In the genomic region with DNA sequence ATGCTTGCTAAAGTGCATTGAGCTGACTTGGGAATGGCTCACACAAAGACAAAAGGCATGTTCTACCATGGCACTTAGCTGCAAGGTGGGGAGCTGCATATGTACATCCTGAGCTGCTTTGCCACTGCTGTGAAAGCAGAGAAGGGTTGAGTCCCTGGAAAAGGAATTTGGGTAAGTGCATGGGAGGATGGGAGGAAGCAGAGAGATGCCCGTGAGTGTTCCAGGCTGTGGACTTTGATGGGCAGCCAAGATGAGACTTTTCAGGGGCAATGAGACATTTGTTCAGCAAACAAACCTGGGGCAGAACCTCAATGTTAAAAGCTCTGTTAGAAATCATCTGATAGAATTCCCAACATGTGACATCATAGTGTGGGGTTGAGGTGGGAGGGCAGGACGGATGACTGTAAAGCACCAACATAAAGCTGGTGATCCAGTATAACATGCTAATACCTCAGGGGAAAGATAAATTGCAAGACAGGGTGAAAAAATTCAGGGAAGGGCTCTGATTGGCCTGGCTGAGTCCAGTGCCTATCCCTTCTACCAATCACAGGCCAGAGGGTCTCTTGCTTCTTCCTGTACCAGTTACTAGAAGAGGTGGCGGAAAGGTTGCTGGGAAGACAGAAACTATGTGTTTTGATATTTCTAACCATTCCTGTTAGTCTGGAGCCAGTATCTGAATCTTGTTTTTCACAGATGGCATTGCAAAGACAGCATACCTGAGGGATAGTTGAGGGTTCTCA, we compare ENCODE assay signal across 21 cellular contexts.
A peak's percentile ranks its signal among the peaks of the same experiment; 100 is the strongest.
DNase-seq lines count a peak whose midpoint lies in the region; ATAC-seq, FAIRE-seq and TF ChIP-seq lines count a peak whose summit lies in the region.
"Had no signal": no experiment of that assay in that cellular context is flagged by ENCODE, and none has a peak within 500 bp of the region (broad histone marks: within the 10 kb centered on the region; RNA-seq: fewer than 3 reads in every experiment).

No MANE protein-coding gene starts in this region.

- H3K4me3 ChIP-seq in CD8-positive, alpha-beta T cell (ENCODE audit: low read depth, low read length), result no peak overlapping the region
- H3K4me3 ChIP-seq in PC-3 (ENCODE audit: low read length) (no peak overlapping the region), bronchial epithelial cell (ENCODE audit: low read depth, low read length) (no peak overlapping the region), neural progenitor cell (no peak overlapping the region)
- H3K4me3 ChIP-seq: BLaER1, MG63 had no signal

- DNase-seq in CD8-positive, alpha-beta T cell, result no peak
- peak; percentile 24 for DNase-seq in PC-3
- DNase-seq in bronchial epithelial cell (ENCODE audit: low read depth), result peak; percentile 50
- no peak for DNase-seq in neural progenitor cell (ENCODE audit: low spot score)
- no peak for DNase-seq in GM12892 (ENCODE audit: insufficient read length)
- no peak for DNase-seq in NCI-H1105 treated with DMSO at 0.1 percent for 48 hours (lab: John Stamatoyannopoulos, UW)
- no peak for DNase-seq in NCI-H2029 treated with DMSO at 0.1 percent for 48 hours (lab: John Stamatoyannopoulos, UW)
- DNase-seq: CD8-positive, alpha-beta memory T cell; HFFc6; IMR-90; Karpas-422; MG63; NCI-H1092 treated with DMSO at 0.1 percent for 48 hours; NCI-H187; NCI-H226; NCI-H524 treated with DMSO at 0.1 percent for 48 hours had no signal

- H2AFZ ChIP-seq in PC-3 (ENCODE audit: low read length) (no peak overlapping the region), neural progenitor cell (replicated peaks) (no peak overlapping the region)

- no peaks in the 10 kb centered on the region for H3F3A ChIP-seq in PC-3 (ENCODE audit: low read length, unreplicated experiment)
- no peaks in the 10 kb centered on the region for H3F3A ChIP-seq in neural progenitor cell (ENCODE audit: low read depth)

- no peaks in the 10 kb centered on the region for H3K9me2 ChIP-seq in PC-3 (replicated peaks; ENCODE audit: low read length)

- no peak for ATAC-seq in CD8-positive, alpha-beta T cell
- ATAC-seq in PC-3, result no peak
- ATAC-seq in HG02759 (IDR thresholded peaks at IDR 0.05; ENCODE audit: unreplicated experiment), result no peak
- ATAC-seq: Right ventricle myocardium inferior had no signal

- H3K36me3 ChIP-seq in CD8-positive, alpha-beta T cell (ENCODE audit: insufficient read depth, low read length), result no peaks in the 10 kb centered on the region
- H3K36me3 ChIP-seq in PC-3 (ENCODE audit: low read depth, low read length) (no peaks in the 10 kb centered on the region), bronchial epithelial cell (ENCODE audit: control insufficient read depth, insufficient read depth, low read length) (no peaks in the 10 kb centered on the region), neural progenitor cell (no peaks in the 10 kb centered on the region)
- H3K36me3 ChIP-seq: BLaER1, MG63 had no signal

- no peak for FAIRE-seq in bronchial epithelial cell (lab: Jason Lieb, UNC)
- FAIRE-seq in GM12892 (lab: Jason Lieb, UNC), result no peak
- FAIRE-seq: D721Med, H54 had no signal

- H3K79me2 ChIP-seq in PC-3 (ENCODE audit: low read length) (no peaks in the 10 kb centered on the region), neural progenitor cell (ENCODE audit: low read depth) (no peaks in the 10 kb centered on the region)

- POLR2A ChIA-PET in CD8-positive, alpha-beta T cell (lab: Charles Lee), result no interaction called here
- POLR2A ChIA-PET in PC-3 (lab: Charles Lee; ENCODE audit: unreplicated experiment), result no interaction called here

- peaks cover 29% of the 10 kb centered on the region for H3K4me1 Mint-ChIP-seq in CD8-positive, alpha-beta T cell (ENCODE audit: low read depth)
- H3K4me1 Mint-ChIP-seq in neural progenitor cell, result no peaks in the 10 kb centered on the region

- H3K27me3 Mint-ChIP-seq in CD8-positive, alpha-beta T cell (ENCODE audit: low read depth), result no peaks in the 10 kb centered on the region
- H3K27me3 Mint-ChIP-seq in neural progenitor cell (ENCODE audit: insufficient read depth, low read depth), result peaks cover 11% of the 10 kb centered on the region

- H4K20me1 ChIP-seq in PC-3 (ENCODE audit: low read length) (no peaks in the 10 kb centered on the region), neural progenitor cell (ENCODE audit: low read depth) (no peaks in the 10 kb centered on the region)
- H4K20me1 ChIP-seq: BLaER1 had no signal

- intact Hi-C loops in CD8-positive, alpha-beta T cell (cut with DNase I, micrococcal nuclease), result no loop called here
- intact Hi-C loops in PC-3 (cut with micrococcal nuclease), result no loop called here

- H3K27ac ChIP-seq in CD8-positive, alpha-beta T cell (ENCODE audit: low read depth, low read length), result no peak overlapping the region
- no peak overlapping the region for H3K27ac ChIP-seq in PC-3 (ENCODE audit: low read length)
- H3K27ac ChIP-seq in neural progenitor cell, result no peak overlapping the region
- H3K27ac ChIP-seq: BLaER1 had no signal

- no peaks in the 10 kb centered on the region for H3K27me3 ChIP-seq in CD8-positive, alpha-beta T cell (ENCODE audit: insufficient read depth, low read length)
- H3K27me3 ChIP-seq in PC-3 (ENCODE audit: low read length) (peaks cover 16% of the 10 kb centered on the region), bronchial epithelial cell (ENCODE audit: control insufficient read depth, insufficient read depth, low read length) (no peaks in the 10 kb centered on the region), neural progenitor cell (no peaks in the 10 kb centered on the region)
- H3K27me3 ChIP-seq: BLaER1, MG63 had no signal

- TF ChIP-seq CTCF in CD8-positive, alpha-beta T cell (IDR thresholded peaks at IDR 0.05), result no peak
- TF ChIP-seq CTCF in PC-3 (conservative IDR thresholded peaks at IDR 0.05; ENCODE audit: low read depth, low read length) (no peak), bronchial epithelial cell (IDR thresholded peaks at IDR 0.05; ENCODE audit: insufficient read depth, low read length, severe bottlenecking) (no peak), neural progenitor cell (IDR thresholded peaks at IDR 0.05) (no peak)

- H3K4me1 ChIP-seq in CD8-positive, alpha-beta T cell (ENCODE audit: insufficient read depth, low read length), result peaks cover 23% of the 10 kb centered on the region
- H3K4me1 ChIP-seq in PC-3 (ENCODE audit: insufficient read depth, low read length) (no peaks in the 10 kb centered on the region), neural progenitor cell (no peaks in the 10 kb centered on the region)

- CTCF ChIA-PET in CD8-positive, alpha-beta T cell (lab: Charles Lee), result interaction anchor here (1.0 kb wide), 1 partner anchor 13 kb away, joined by 3 read pairs; no protein-coding TSS in a partner anchor
- CTCF ChIA-PET in PC-3 (lab: Charles Lee), result no interaction called here

- BruUV-seq in PC-3 (replicated peaks; lab: Mats Ljungman, UMichigan), result no TSS peak

- H3K4me2 ChIP-seq in PC-3 (ENCODE audit: low read length) (no peak overlapping the region), neural progenitor cell (no peak overlapping the region)
- H3K4me2 ChIP-seq: BLaER1 had no signal

- no peak overlapping the region for H3K9ac ChIP-seq in PC-3 (ENCODE audit: low read length)
- no peak overlapping the region for H3K9ac ChIP-seq in neural progenitor cell
- H3K9ac ChIP-seq: BLaER1 had no signal

- peak overlapping the region; percentile 55 for H3K27ac Mint-ChIP-seq in CD8-positive, alpha-beta T cell
- peak overlapping the region; percentile 7 for H3K27ac Mint-ChIP-seq in neural progenitor cell
- H3K27ac Mint-ChIP-seq: HFFc6 had no signal

- H3K9me3 ChIP-seq in CD8-positive, alpha-beta T cell (ENCODE audit: low read length), result no peaks in the 10 kb centered on the region
- H3K9me3 ChIP-seq in PC-3 (ENCODE audit: low read length), result no peaks in the 10 kb centered on the region
- H3K9me3 ChIP-seq in neural progenitor cell (ENCODE audit: low read depth), result no peaks in the 10 kb centered on the region
- H3K9me3 ChIP-seq: BLaER1, MG63 had no signal

- H3K9me3 Mint-ChIP-seq in CD8-positive, alpha-beta T cell, result no peaks in the 10 kb centered on the region
- no peaks in the 10 kb centered on the region for H3K9me3 Mint-ChIP-seq in neural progenitor cell
- H3K9me3 Mint-ChIP-seq: CD8-positive, alpha-beta memory T cell had no signal

- H3K36me3 Mint-ChIP-seq in CD8-positive, alpha-beta T cell, result no peaks in the 10 kb centered on the region
- no peaks in the 10 kb centered on the region for H3K36me3 Mint-ChIP-seq in neural progenitor cell
- H3K36me3 Mint-ChIP-seq: CD8-positive, alpha-beta memory T cell had no signal

- H3K4me3 Mint-ChIP-seq in CD8-positive, alpha-beta T cell, result no peak overlapping the region
- no peak overlapping the region for H3K4me3 Mint-ChIP-seq in neural progenitor cell
- H3K4me3 Mint-ChIP-seq: CD8-positive, alpha-beta memory T cell; HFFc6 had no signal

- TF ChIP-seq POLR2A in GM12892 (IDR thresholded peaks at IDR 0.05; ENCODE audit: low read depth, low read length), result no peak

Comparison
In these comparisons a context has a peak if more than half of its experiments do, and no peak if none do; other contexts are left out.
1. DNase-seq: peak in PC-3 (single experiment) and bronchial epithelial cell (single experiment); none in CD8-positive, alpha-beta T cell (0 of 7), neural progenitor cell (single experiment), GM12892 (single experiment), NCI-H1105 treated with DMSO at 0.1 percent for 48 hours (single experiment) and NCI-H2029 treated with DMSO at 0.1 percent for 48 hours (single experiment).